20 cellular contexts compared by ENCODE assay signal in genomic region chr11:122105009-122105828, GRCh38. TPM values are rescaled to one million over a fixed set of nuclear protein-coding genes. Genes with fewer than 3 reads are reported as not detected.
DNase-seq lines count a peak whose midpoint lies in the region; ATAC-seq and TF ChIP-seq lines count a peak whose summit lies in the region.
"Had no signal": no experiment of that assay in that cellular context is flagged by ENCODE, and none has a peak within 500 bp of the region (broad histone marks: within the 10 kb centered on the region; RNA-seq: fewer than 3 reads in every experiment).

No MANE protein-coding gene starts in this region.

- H3K9ac ChIP-seq in neural progenitor cell, result no peak overlapping the region

- no peak for ATAC-seq in activated CD4-positive, CD25-positive, alpha-beta regulatory T cell treated with anti-CD3 and anti-CD28 coated beads, Interleukin-2, amount 50 U/mL, for 24 hours
- ATAC-seq in GM19455 (IDR thresholded peaks at IDR 0.05; ENCODE audit: unreplicated experiment) (no peak), GM18858 (IDR thresholded peaks at IDR 0.05; ENCODE audit: unreplicated experiment) (no peak)
- ATAC-seq: mucosa of descending colon; stimulated activated naive CD8-positive, alpha-beta T cell treated with anti-CD3 and anti-CD28 coated beads, Interleukin-15, amount 100 ng/mL, for 72 hours had no signal

- H3K4me3 Mint-ChIP-seq in neural progenitor cell, result no peak overlapping the region
- H3K4me3 Mint-ChIP-seq: activated naive CD4-positive, alpha-beta T cell treated with anti-CD3 and anti-CD28 coated beads, Interleukin-2, amount 50 U/mL, for 24 hours; immature natural killer cell; stimulated activated naive CD8-positive, alpha-beta T cell treated with anti-CD3 and anti-CD28 coated beads, Interleukin-15, amount 100 ng/mL, for 72 hours had no signal

- H3K4me3 ChIP-seq in neural progenitor cell, result no peak overlapping the region
- H3K4me3 ChIP-seq: mucosa of descending colon, SK-N-MC had no signal

- no peaks in the 10 kb centered on the region for H3K36me3 ChIP-seq in neural progenitor cell
- H3K36me3 ChIP-seq: WERI-Rb-1 had no signal

- DNase-seq in ELF-1 (ENCODE audit: low read depth, low spot score), result peak; percentile 10
- DNase-seq in NCI-H1092 treated with DMSO at 0.1 percent for 48 hours (lab: John Stamatoyannopoulos, UW), result peak; percentile 43
- peak in 27 of 61 donors; percentile 15 to 68 (median 30) for DNase-seq in caudate nucleus (lab: John Stamatoyannopoulos, UW)
- DNase-seq in neural progenitor cell (ENCODE audit: low spot score), result peak; percentile 24
- no peak for DNase-seq in activated effector memory CD4-positive, alpha-beta T cell treated with anti-CD3 and anti-CD28 coated beads, Interleukin-2, amount 50 U/mL, for 16 hours
- DNase-seq: GDM1; H7; immature natural killer cell; mucosa of descending colon; NCI-H1436 treated with DMSO at 0.1 percent for 48 hours; NCI-H774; retina; stimulated activated naive CD8-positive, alpha-beta T cell treated with anti-CD3 and anti-CD28 coated beads, Interleukin-15, amount 100 ng/mL, for 72 hours; WERI-Rb-1 had no signal

- peaks cover 3% of the 10 kb centered on the region for H3K36me3 Mint-ChIP-seq in neural progenitor cell
- H3K36me3 Mint-ChIP-seq: activated naive CD4-positive, alpha-beta T cell treated with anti-CD3 and anti-CD28 coated beads, Interleukin-2, amount 50 U/mL, for 24 hours; CD14-positive monocyte; immature natural killer cell had no signal

- peak overlapping the region; percentile 0 for H3K27ac ChIP-seq in caudate nucleus (ENCODE audit: low read depth, low read length)
- no peak overlapping the region for H3K27ac ChIP-seq in neural progenitor cell
- H3K27ac ChIP-seq: SK-N-MC, WERI-Rb-1 had no signal

- H3K4me1 ChIP-seq in neural progenitor cell, result peaks cover 36% of the 10 kb centered on the region

- no peaks in the 10 kb centered on the region for H3K9me3 ChIP-seq in neural progenitor cell (ENCODE audit: low read depth)
- H3K9me3 ChIP-seq: mucosa of descending colon had no signal

- H3F3A ChIP-seq in neural progenitor cell (ENCODE audit: low read depth), result peaks cover 10% of the 10 kb centered on the region

- no peaks in the 10 kb centered on the region for H3K79me2 ChIP-seq in neural progenitor cell (ENCODE audit: low read depth)

- no peaks in the 10 kb centered on the region for H3K27me3 Mint-ChIP-seq in neural progenitor cell (ENCODE audit: insufficient read depth, low read depth)

- no peak for TF ChIP-seq CTCF in neural progenitor cell (IDR thresholded peaks at IDR 0.05)

- H3K27me3 ChIP-seq in neural progenitor cell, result peaks cover 17% of the 10 kb centered on the region

- no peak overlapping the region for H3K4me2 ChIP-seq in neural progenitor cell

- peak overlapping the region; percentile 18 for H2AFZ ChIP-seq in neural progenitor cell (replicated peaks)

- H3K27ac Mint-ChIP-seq in neural progenitor cell, result no peak overlapping the region
- H3K27ac Mint-ChIP-seq: activated naive CD4-positive, alpha-beta T cell treated with anti-CD3 and anti-CD28 coated beads, Interleukin-2, amount 50 U/mL, for 24 hours; CD14-positive monocyte; immature natural killer cell; stimulated activated naive CD8-positive, alpha-beta T cell treated with anti-CD3 and anti-CD28 coated beads, Interleukin-15, amount 100 ng/mL, for 72 hours had no signal

- H3K9me3 Mint-ChIP-seq in neural progenitor cell, result no peaks in the 10 kb centered on the region
- H3K9me3 Mint-ChIP-seq: activated naive CD4-positive, alpha-beta T cell treated with anti-CD3 and anti-CD28 coated beads, Interleukin-2, amount 50 U/mL, for 24 hours; immature natural killer cell; stimulated activated naive CD8-positive, alpha-beta T cell treated with anti-CD3 and anti-CD28 coated beads, Interleukin-15, amount 100 ng/mL, for 72 hours had no signal

- no peaks in the 10 kb centered on the region for H4K20me1 ChIP-seq in neural progenitor cell (ENCODE audit: low read depth)

- H3K4me1 Mint-ChIP-seq in neural progenitor cell, result peaks cover 31% of the 10 kb centered on the region

RNA-seq across cellular contexts. Expression of gene BLID, which starts 10.8 kb away (rescaled TPM):
- total RNA-seq in neural progenitor cell (ENCODE audit: low replicate concordance), result not detected in 2 replicates
- total RNA-seq: H7 had no signal
